Comparison of ENCODE assay signal across 8 cellular contexts in genomic region chr5:172708183-172708505, GRCh38.
"Had no signal": no experiment of that assay in that cellular context is flagged by ENCODE, and none has a peak within 500 bp of the region (broad histone marks: within the 10 kb centered on the region; RNA-seq: fewer than 3 reads in every experiment).

No MANE protein-coding gene starts in this region.

- DNase-seq: GM23248, H9, HCEC 1CT, KBM-7 had no signal

- H3K4me2 ChIP-seq: KMS-11 had no signal

- H3K4me3 ChIP-seq: GM23248 had no signal

- H3K27ac ChIP-seq: GM23248, HL-60, KMS-11 had no signal

- FAIRE-seq: H1, H54 had no signal

- H3K9ac ChIP-seq: GM23248, KMS-11 had no signal
